12 cellular contexts compared by ENCODE assay signal in genomic region chr1:204286323-204286714, GRCh38.
DNase-seq lines count a peak whose midpoint lies in the region; ATAC-seq, FAIRE-seq and TF ChIP-seq lines count a peak whose summit lies in the region.
"Had no signal": no experiment of that assay in that cellular context is flagged by ENCODE, and none has a peak within 500 bp of the region (broad histone marks: within the 10 kb centered on the region; RNA-seq: fewer than 3 reads in every experiment).

No MANE protein-coding gene starts in this region.

- in situ Hi-C loops in HepG2 (cut with HindIII; ENCODE audit: extremely low pct_ligation_motif_present, low pct_unique_long_range_greater_than_20kb): no loop called here

- H3K27ac ChIP-seq in liver (ENCODE audit: low read depth in 1 of 2, low read length in 2 of 2) (peak overlapping the region; percentile 87 to 90), HepG2 (ENCODE audit: extremely low read length, insufficient read depth, low read length) (no peak overlapping the region), upper lobe of right lung (peak overlapping the region; percentile 65)
- H3K27ac ChIP-seq: foreskin keratinocyte, KMS-11 had no signal

- H3K4me3 Mint-ChIP-seq in T-helper 17 cell: peak overlapping the region; percentile 60
- peak overlapping the region; percentile 39 for H3K4me3 Mint-ChIP-seq in memory B cell

- H4K20me1 ChIP-seq in HepG2 (ENCODE audit: insufficient read depth, low read length): no peaks in the 10 kb centered on the region

- H2AFZ ChIP-seq in HepG2 (ENCODE audit: low read length): no peak overlapping the region

- H3K4me3 ChIP-seq in liver (ENCODE audit: low read depth in 1 of 3, low read length in 3 of 3) (peak overlapping the region; percentile 40 to 76 (median 73)), HepG2 (replicated peaks in 1 of 3; ENCODE audit: insufficient read depth in 1 of 3, low read depth in 2 of 3, low read length in 3 of 3) (no peak overlapping the region), upper lobe of right lung (no peak overlapping the region)

- POLR2A ChIA-PET in HepG2 (lab: Yijun Ruan, JAX): no interaction called here

- TF ChIP-seq CTCF in liver (IDR thresholded peaks at IDR 0.05; ENCODE audit: low read depth, low read length, missing input control) (no peak), HepG2 (CRISPR knock-in tag; IDR thresholded peaks at IDR 0.05) (no peak), upper lobe of right lung (IDR thresholded peaks at IDR 0.05) (no peak)

- ATAC-seq in HepG2: no peak
- no peak for ATAC-seq in T-helper 17 cell
- ATAC-seq in memory B cell (ENCODE audit: low read depth): no peak
- no peak for ATAC-seq in upper lobe of right lung
- ATAC-seq: foreskin keratinocyte had no signal

- WGBS in liver: 55% methylated on average over 5 of the region's 5 CpGs
- 97% methylated on average over 5 of the region's 5 CpGs for WGBS in HepG2 (ENCODE audit: low lambda C conversion rate)

- H3K4me1 Mint-ChIP-seq in T-helper 17 cell: peaks cover 28% of the 10 kb centered on the region
- H3K4me1 Mint-ChIP-seq in memory B cell: peaks cover 20% of the 10 kb centered on the region

- no TSS peak for BruUV-seq in HepG2 (replicated peaks; lab: Mats Ljungman, UMichigan)

- TF ChIP-seq RAD21 in liver (IDR thresholded peaks at IDR 0.05) (no peak), HepG2 (CRISPR knock-in tag; IDR thresholded peaks at IDR 0.05) (no peak)

- H3K36me3 Mint-ChIP-seq in T-helper 17 cell (ENCODE audit: low read depth) (peaks cover 3% of the 10 kb centered on the region), memory B cell (peaks cover 1% of the 10 kb centered on the region)

- peak overlapping the region; percentile 85 for H3K27ac Mint-ChIP-seq in T-helper 17 cell
- no peak overlapping the region for H3K27ac Mint-ChIP-seq in memory B cell

- no peak for FAIRE-seq in HepG2 (lab: Jason Lieb, UNC)

- H3K4me1 ChIP-seq in liver (ENCODE audit: control insufficient read depth in 4 of 4, insufficient read depth in 4 of 4, low read length in 3 of 4): peaks cover 7 to 59% (median 50%) of the 10 kb centered on the region in 4 donors
- H3K4me1 ChIP-seq in HepG2 (ENCODE audit: insufficient read depth, low read length): peaks cover 40% of the 10 kb centered on the region
- peaks cover 32% of the 10 kb centered on the region for H3K4me1 ChIP-seq in upper lobe of right lung

- H3K9me3 Mint-ChIP-seq in memory B cell: no peaks in the 10 kb centered on the region

- H3K9me3 ChIP-seq in liver (ENCODE audit: control insufficient read depth in 4 of 4, low read length in 3 of 4) (no peaks in the 10 kb centered on the region), HepG2 (ENCODE audit: low read length) (no peaks in the 10 kb centered on the region), T-helper 17 cell (ENCODE audit: control insufficient read depth, low read length, poor library complexity, severe bottlenecking) (no peaks in the 10 kb centered on the region), upper lobe of right lung (no peaks in the 10 kb centered on the region)

- H3K9ac ChIP-seq in liver (ENCODE audit: low read depth in 1 of 2, low read length in 2 of 2): peak overlapping the region; percentile 16 to 74
- H3K9ac ChIP-seq in HepG2 (ENCODE audit: insufficient read depth, low read depth, low read length): no peak overlapping the region
- H3K9ac ChIP-seq: KMS-11 had no signal

- no peaks in the 10 kb centered on the region for H3K79me2 ChIP-seq in HepG2 (ENCODE audit: insufficient read depth, low read length)

- no peaks in the 10 kb centered on the region for H3K27me3 ChIP-seq in liver (ENCODE audit: control insufficient read depth in 4 of 4, insufficient read depth in 4 of 4, low read length in 3 of 4)
- no peaks in the 10 kb centered on the region for H3K27me3 ChIP-seq in HepG2 (ENCODE audit: control insufficient read depth in 1 of 2, insufficient read depth in 2 of 2, low read length in 2 of 2)
- H3K27me3 ChIP-seq in upper lobe of right lung: no peaks in the 10 kb centered on the region
- H3K27me3 ChIP-seq: foreskin keratinocyte had no signal

- no peaks in the 10 kb centered on the region for H3K36me3 ChIP-seq in liver (ENCODE audit: control insufficient read depth in 4 of 4, insufficient read depth in 3 of 4, low read depth in 1 of 4, low read length in 3 of 4)
- no peaks in the 10 kb centered on the region for H3K36me3 ChIP-seq in HepG2 (replicated peaks in 1 of 2; ENCODE audit: control insufficient read depth in 1 of 2, insufficient read depth in 2 of 2, low read length in 2 of 2)
- H3K36me3 ChIP-seq in upper lobe of right lung: no peaks in the 10 kb centered on the region

- DNase-seq in HepG2 (ENCODE audit: low spot score): no peak
- no peak for DNase-seq in T-helper 17 cell
- no peak for DNase-seq in memory B cell (ENCODE audit: low spot score in 2 of 2)
- no peak for DNase-seq in upper lobe of right lung
- DNase-seq in A172 (ENCODE audit: low spot score): no peak
- DNase-seq in middle frontal gyrus (ENCODE audit: extremely low spot score, low spot score): no peak
- DNase-seq in DMS 273 treated with DMSO at 0.1 percent for 48 hours (lab: John Stamatoyannopoulos, UW): no peak
- DNase-seq: activated CD8-positive, alpha-beta memory T cell treated with anti-CD3 and anti-CD28 coated beads, Interleukin-2, amount 50 U/mL, for 4 hours; foreskin keratinocyte; NK-92 treated with Interleukin-12 subunit alpha and Interleukin-12 subunit beta, amount 100 ng/mL, for 24 hours had no signal

- intact Hi-C loops in HepG2 (cut with micrococcal nuclease; ENCODE audit: unreplicated experiment): no loop called here
- intact Hi-C loops in upper lobe of right lung (cut with DNase I): no loop called here

- H3K27me3 Mint-ChIP-seq in T-helper 17 cell: peaks cover 40% of the 10 kb centered on the region
- peaks cover 10% of the 10 kb centered on the region for H3K27me3 Mint-ChIP-seq in memory B cell

- CTCF ChIA-PET in HepG2 (lab: Yijun Ruan, JAX; ENCODE audit: low intra/inter-chr PET ratio, low total read pairs): no interaction called here

- no peak for TF ChIP-seq POLR2A in HepG2 (IDR thresholded peaks at IDR 0.05; ENCODE audit: insufficient read depth in 1 of 2, low read depth in 2 of 2, low read length in 2 of 2)

- TF ChIP-seq EP300 in HepG2 (IDR thresholded peaks at IDR 0.05; ENCODE audit: low read depth in 2 of 2, low read length in 2 of 2) (no peak), HepG2 (CRISPR knock-in tag; IDR thresholded peaks at IDR 0.05; ENCODE audit: borderline replicate concordance) (no peak)

- H3K4me2 ChIP-seq in HepG2 (ENCODE audit: low read depth, low read length): no peak overlapping the region
- H3K4me2 ChIP-seq: KMS-11 had no signal

TF ChIP-seq in liver, 16 proteins besides CTCF, POLR2A, EP300 and RAD21 (continues in another document):
- no peak for TF ChIP-seq SP1 (IDR thresholded peaks at IDR 0.05)
- no peak for TF ChIP-seq RXRA (IDR thresholded peaks at IDR 0.05)
- no peak for TF ChIP-seq JUND (IDR thresholded peaks at IDR 0.05)
- TF ChIP-seq TAF1 (conservative IDR thresholded peaks at IDR 0.05): no peak
- TF ChIP-seq, protein P1, sequence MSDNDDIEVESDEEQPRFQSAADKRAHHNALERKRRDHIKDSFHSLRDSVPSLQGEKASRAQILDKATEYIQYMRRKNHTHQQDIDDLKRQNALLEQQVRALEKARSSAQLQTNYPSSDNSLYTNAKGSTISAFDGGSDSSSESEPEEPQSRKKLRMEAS (IDR thresholded peaks at IDR 0.05): no peak
- no peak for TF ChIP-seq FOXA2 (IDR thresholded peaks at IDR 0.05)
- no peak for TF ChIP-seq GABPA (IDR thresholded peaks at IDR 0.05 in 1 of 2, conservative IDR thresholded peaks at IDR 0.05 in 1 of 2)
- no peak for TF ChIP-seq HNF4G (IDR thresholded peaks at IDR 0.05)
- no peak for TF ChIP-seq ATF3 (IDR thresholded peaks at IDR 0.05)

TF ChIP-seq in HepG2, 621 proteins besides CTCF, POLR2A, EP300 and RAD21 (continues in another document):
- TF ChIP-seq ZNF672 (CRISPR knock-in tag; IDR thresholded peaks at IDR 0.05) (no peak), ZFX (CRISPR knock-in tag; IDR thresholded peaks at IDR 0.05; ENCODE audit: low read depth) (no peak), MTERF4 (CRISPR knock-in tag; IDR thresholded peaks at IDR 0.05) (no peak), ELF4 (CRISPR knock-in tag; IDR thresholded peaks at IDR 0.05; ENCODE audit: borderline replicate concordance) (no peak), KDM4B (CRISPR knock-in tag; IDR thresholded peaks at IDR 0.05) (no peak), BCL3 (CRISPR knock-in tag; IDR thresholded peaks at IDR 0.05) (no peak), RXRA (CRISPR knock-in tag; IDR thresholded peaks at IDR 0.05) (no peak), SSRP1 (CRISPR knock-in tag; IDR thresholded peaks at IDR 0.05) (no peak), ZMYM4 (CRISPR knock-in tag; IDR thresholded peaks at IDR 0.05) (no peak), SNAPC2 (CRISPR knock-in tag; IDR thresholded peaks at IDR 0.05) (no peak), MED13 (CRISPR knock-in tag; IDR thresholded peaks at IDR 0.05) (no peak), ZNF331 (CRISPR knock-in tag; IDR thresholded peaks at IDR 0.05) (no peak), ZSCAN20 (CRISPR knock-in tag; IDR thresholded peaks at IDR 0.05; ENCODE audit: borderline replicate concordance) (no peak)

Comparison
In these comparisons a context has a peak if more than half of its experiments do, and no peak if none do; other contexts are left out.
1. H3K4me3 ChIP-seq: peak in liver (3 of 3); none in HepG2 (0 of 3) and upper lobe of right lung (single experiment).